In genomic region chr1:1099506-1100183, GRCh38 we compare ENCODE assay signal across 25 cellular contexts. TPM values are rescaled to one million over a fixed set of nuclear protein-coding genes. Genes with fewer than 3 reads are reported as not detected.
DNase-seq lines count a peak whose midpoint lies in the region; TF ChIP-seq lines count a peak whose summit lies in the region.
"Had no signal": no experiment of that assay in that cellular context is flagged by ENCODE, and none has a peak within 500 bp of the region (broad histone marks: within the 10 kb centered on the region; RNA-seq: fewer than 3 reads in every experiment).

No MANE protein-coding gene starts in this region.

- POLR2A ChIA-PET in activated CD4-positive, alpha-beta memory T cell treated with anti-CD3 and anti-CD28 coated beads, Interleukin-2, amount 10 ng/mL, durations not matched to agents 7 days and 5 days (lab: Charles Lee), result interaction anchor here (0.8 kb wide), 1 partner anchor 11 kb away, joined by 3 read pairs; no protein-coding TSS in a partner anchor

- peaks cover 8% of the 10 kb centered on the region for H3K27me3 Mint-ChIP-seq in activated naive CD4-positive, alpha-beta T cell treated with anti-CD3 and anti-CD28 coated beads for 36 hours (ENCODE audit: low read depth)
- H3K27me3 Mint-ChIP-seq in activated CD4-positive, alpha-beta memory T cell treated with anti-CD3 and anti-CD28 coated beads, Interleukin-2, amount 10 ng/mL, durations not matched to agents 7 days and 5 days, result no peaks in the 10 kb centered on the region

- peaks cover 48% of the 10 kb centered on the region for H3K4me1 Mint-ChIP-seq in activated naive CD4-positive, alpha-beta T cell treated with anti-CD3 and anti-CD28 coated beads for 36 hours (ENCODE audit: low read depth)
- H3K4me1 Mint-ChIP-seq in activated CD4-positive, alpha-beta memory T cell treated with anti-CD3 and anti-CD28 coated beads, Interleukin-2, amount 10 ng/mL, durations not matched to agents 7 days and 5 days, result peaks cover 44% of the 10 kb centered on the region
- H3K4me1 Mint-ChIP-seq: mesothelial cell of epicardium, neural progenitor cell had no signal

- H3K27ac ChIP-seq in dorsolateral prefrontal cortex (peak overlapping the region in 37 of 59 donors; percentile 1 to 82 (median 54)), substantia nigra (ENCODE audit: low read depth, low read length, poor library complexity, severe bottlenecking) (peak overlapping the region; percentile 30)
- H3K27ac ChIP-seq: neural progenitor cell, spleen, suprapubic skin had no signal

- H3K27me3 ChIP-seq in dorsolateral prefrontal cortex, result no peaks in the 10 kb centered on the region
- H3K27me3 ChIP-seq: neural progenitor cell, spleen, suprapubic skin had no signal

- peaks cover 22% of the 10 kb centered on the region for H3K36me3 Mint-ChIP-seq in activated naive CD4-positive, alpha-beta T cell treated with anti-CD3 and anti-CD28 coated beads for 36 hours (ENCODE audit: low read depth)
- peaks cover 55% of the 10 kb centered on the region for H3K36me3 Mint-ChIP-seq in activated CD4-positive, alpha-beta memory T cell treated with anti-CD3 and anti-CD28 coated beads, Interleukin-2, amount 10 ng/mL, durations not matched to agents 7 days and 5 days (ENCODE audit: low read depth)

- peak overlapping the region in 5 of 59 donors; percentile 7 to 36 (median 21) for H3K4me3 ChIP-seq in dorsolateral prefrontal cortex
- H3K4me3 ChIP-seq: neural progenitor cell, spleen, suprapubic skin had no signal

- CTCF ChIA-PET in activated naive CD4-positive, alpha-beta T cell treated with anti-CD3 and anti-CD28 coated beads for 36 hours (lab: Charles Lee), result no interaction called here
- CTCF ChIA-PET in activated CD4-positive, alpha-beta memory T cell treated with anti-CD3 and anti-CD28 coated beads, Interleukin-2, amount 10 ng/mL, durations not matched to agents 7 days and 5 days (lab: Charles Lee), result no interaction called here

- H3K27ac Mint-ChIP-seq in activated naive CD4-positive, alpha-beta T cell treated with anti-CD3 and anti-CD28 coated beads for 36 hours, result peak overlapping the region; percentile 76
- H3K27ac Mint-ChIP-seq in activated CD4-positive, alpha-beta memory T cell treated with anti-CD3 and anti-CD28 coated beads, Interleukin-2, amount 10 ng/mL, durations not matched to agents 7 days and 5 days, result peak overlapping the region; percentile 85
- H3K27ac Mint-ChIP-seq: CD14-positive monocyte, mesothelial cell of epicardium, neural progenitor cell had no signal

- intact Hi-C loops in activated naive CD4-positive, alpha-beta T cell treated with anti-CD3 and anti-CD28 coated beads for 36 hours (cut with micrococcal nuclease), result no loop called here
- intact Hi-C loops in dorsolateral prefrontal cortex (cut with DNase I), result no loop called here

- no peak for DNase-seq in activated naive CD4-positive, alpha-beta T cell treated with anti-CD3 and anti-CD28 coated beads for 36 hours
- DNase-seq in activated naive CD4-positive, alpha-beta T cell treated with anti-CD3 and anti-CD28 coated beads, Interleukin-2, amount 50 U/mL, for 16 hours, result no peak
- no peak for DNase-seq in activated CD4-positive, alpha-beta memory T cell treated with anti-CD3 and anti-CD28 coated beads, Interleukin-2, amount 10 ng/mL, durations not matched to agents 7 days and 5 days
- DNase-seq in dorsolateral prefrontal cortex (no peak), substantia nigra (lab: John Stamatoyannopoulos, UW) (peak in 1 of 49 donors; percentile 0), NCI-H1930 (lab: John Stamatoyannopoulos, UW) (no peak), kidney tubule cell (ENCODE audit: low spot score) (no peak), NCI-H226 (no peak)
- DNase-seq: DMS53; erythroblast; foreskin melanocyte; Kasumi-1; NCI-H1092 treated with DMSO at 0.1 percent for 48 hours; NCI-H2107; NCI-H526; stimulated activated CD4-positive, alpha-beta T cell treated with anti-CD3 and anti-CD28 coated beads, Interleukin-4, amount 100 ng/mL, for 4 hours had no signal

- no peak overlapping the region for H3K4me3 Mint-ChIP-seq in activated naive CD4-positive, alpha-beta T cell treated with anti-CD3 and anti-CD28 coated beads for 36 hours
- H3K4me3 Mint-ChIP-seq in activated CD4-positive, alpha-beta memory T cell treated with anti-CD3 and anti-CD28 coated beads, Interleukin-2, amount 10 ng/mL, durations not matched to agents 7 days and 5 days, result peak overlapping the region; percentile 4
- H3K4me3 Mint-ChIP-seq: CD14-positive monocyte, mesothelial cell of epicardium, neural progenitor cell had no signal

- no peak for TF ChIP-seq CTCF in dorsolateral prefrontal cortex (IDR thresholded peaks at IDR 0.05 in 54 of 56, conservative IDR thresholded peaks at IDR 0.05 in 2 of 56; ENCODE audit: low read depth in 1 of 56, partially characterized antibody in 56 of 56)

- H3K9me3 Mint-ChIP-seq in activated naive CD4-positive, alpha-beta T cell treated with anti-CD3 and anti-CD28 coated beads for 36 hours, result peaks cover 25% of the 10 kb centered on the region
- H3K9me3 Mint-ChIP-seq in activated CD4-positive, alpha-beta memory T cell treated with anti-CD3 and anti-CD28 coated beads, Interleukin-2, amount 10 ng/mL, durations not matched to agents 7 days and 5 days, result peaks cover 40% of the 10 kb centered on the region

RNA-seq across cellular contexts. Expression of gene C1orf159, which starts 16.2 kb away (rescaled TPM):
- total RNA-seq in activated naive CD4-positive, alpha-beta T cell treated with anti-CD3 and anti-CD28 coated beads for 36 hours, result 10 to 100 TPM; 14.9 to 18.6 TPM
- total RNA-seq in activated CD4-positive, alpha-beta memory T cell treated with anti-CD3 and anti-CD28 coated beads, Interleukin-2, amount 10 ng/mL, durations not matched to agents 7 days and 5 days, result 10 to 100 TPM; 18.6 to 19.9 TPM
- total RNA-seq in dorsolateral prefrontal cortex, result 10 to 100 TPM; 14.3 to 35.0 (median 23.4) TPM

RNA-seq across cellular contexts. Expression of gene RNF223, which starts 25.5 kb away (rescaled TPM):
- total RNA-seq in activated naive CD4-positive, alpha-beta T cell treated with anti-CD3 and anti-CD28 coated beads for 36 hours, result not detected
- not detected for total RNA-seq in activated CD4-positive, alpha-beta memory T cell treated with anti-CD3 and anti-CD28 coated beads, Interleukin-2, amount 10 ng/mL, durations not matched to agents 7 days and 5 days
- under 1 TPM in 2 of 120 experiments, not detected in 118; 0.28 to 0.63 TPM for total RNA-seq in dorsolateral prefrontal cortex
- total RNA-seq: activated CD8-positive, alpha-beta memory T cell treated with anti-CD3 and anti-CD28 coated beads for 36 hours; H1; left lobe of liver; renal cortical epithelial cell; spleen had no signal
